ENCODE assay signal across 13 cellular contexts in the genomic region with DNA sequence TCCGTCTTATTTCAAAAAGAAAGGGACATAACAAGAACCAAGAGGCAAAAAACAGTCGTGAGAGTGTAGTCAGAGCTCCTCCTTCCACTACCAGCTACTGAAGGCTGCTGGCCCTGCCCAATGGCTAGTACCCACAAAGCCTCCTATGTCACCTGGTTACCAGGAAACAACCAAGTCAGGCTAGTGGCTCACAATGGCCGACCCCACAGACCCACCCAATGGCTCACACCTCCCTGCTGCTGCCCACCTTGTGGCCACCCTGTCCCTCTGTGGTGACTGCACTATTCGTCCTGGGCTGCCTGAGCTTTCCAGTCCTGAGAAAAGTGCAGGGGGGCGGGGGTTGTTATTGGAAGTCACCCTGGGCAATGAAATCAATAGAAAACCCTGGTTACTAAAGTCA. TPM values are rescaled to one million over a fixed set of nuclear protein-coding genes. Genes with fewer than 3 reads are reported as not detected.
DNase-seq lines count a peak whose midpoint lies in the region; ATAC-seq, FAIRE-seq and TF ChIP-seq lines count a peak whose summit lies in the region.
"Not testable (repeated sequence)": the region's sequence is repeated elsewhere in the genome, so short reads cannot be mapped to it uniquely, and the experiment has no call there.
"Had no signal": no experiment of that assay in that cellular context is flagged by ENCODE, and none has a peak within 500 bp of the region (broad histone marks: within the 10 kb centered on the region; RNA-seq: fewer than 3 reads in every experiment).

No MANE protein-coding gene starts in this region.

- H2BK12ac ChIP-seq in H1 (ENCODE audit: low read depth, low read length), result not testable (repeated sequence)

- H2BK20ac ChIP-seq in H1 (ENCODE audit: low read length), result not testable (repeated sequence)

- H3K14ac ChIP-seq in H1 (ENCODE audit: insufficient read length), result not testable (repeated sequence)

- not testable (repeated sequence) for H3K27ac Mint-ChIP-seq in WTC11

- TF ChIP-seq RAD21 in H1 (IDR thresholded peaks at IDR 0.05 in 1 of 2, conservative IDR thresholded peaks at IDR 0.05 in 1 of 2; ENCODE audit: low read depth in 2 of 2, low read length in 2 of 2), result not testable (repeated sequence)

- H4K20me1 ChIP-seq in H1 (replicated peaks in 1 of 2; ENCODE audit: control insufficient read depth in 1 of 2, insufficient read depth in 2 of 2, low read length in 2 of 2), result not testable (repeated sequence)

- H2AK5ac ChIP-seq in H1 (ENCODE audit: low read depth, low read length), result not testable (repeated sequence)

- H3K23ac ChIP-seq in H1 (ENCODE audit: insufficient read length), result not testable (repeated sequence)

- peaks cover 24% of the 10 kb centered on the region for H3K4me1 Mint-ChIP-seq in WTC11

- intact Hi-C loops in testis (cut with DNase I; ENCODE audit: low total_unique reads), result not testable (repeated sequence)

- not testable (repeated sequence) for H3K36me3 ChIP-seq in H1 (ENCODE audit: control insufficient read depth in 2 of 4, insufficient read depth in 4 of 4, low read length in 3 of 4); testis (ENCODE audit: low read depth, missing control alignments)

- POLR2A ChIA-PET in WTC11 (lab: Charles Lee); H1 (lab: Charles Lee; ENCODE audit: partially characterized antibody): not testable (repeated sequence)

- H3K23me2 ChIP-seq in H1 (ENCODE audit: low read depth, low read length), result not testable (repeated sequence)

- not testable (repeated sequence) for TF ChIP-seq POLR2A in H1 (IDR thresholded peaks at IDR 0.05; ENCODE audit: control extremely low read depth in 1 of 2, low read depth in 2 of 2, low read length in 2 of 2); testis (IDR thresholded peaks at IDR 0.05)

- peak; percentile 58 for ATAC-seq in WTC11

- FAIRE-seq in H1 (lab: Jason Lieb, UNC) (peak; percentile 19), urothelium cell line (lab: Jason Lieb, UNC) (peak; percentile 84)

- not testable (repeated sequence) for H3K79me2 ChIP-seq in H1 (ENCODE audit: control insufficient read depth in 1 of 2, insufficient read depth in 2 of 2, low read length in 2 of 2)

- H2BK15ac ChIP-seq in H1 (ENCODE audit: low read length), result not testable (repeated sequence)

- not testable (repeated sequence) for TF ChIP-seq EP300 in H1 (IDR thresholded peaks at IDR 0.05; ENCODE audit: borderline replicate concordance in 1 of 2, low read depth in 2 of 2, low read length in 2 of 2)

- 78% methylated on average over 4 of the region's 5 CpGs; no CpG with 5 or more reads in 1 of the 2 experiments for WGBS in H1 (ENCODE audit: extremely low coverage in 1 of 2, insufficient coverage in 1 of 2, insufficient read length in 1 of 2, insufficient replicate concordance in 2 of 2, low coverage in 1 of 2, low lambda C conversion rate in 2 of 2, missing lambda C conversion rate in 1 of 2), 2 experiments
- WGBS in testis, 2 donors, result 83 to 87% methylated on average over 5 of the region's 5 CpGs

- TF ChIP-seq CTCF in WTC11 (IDR thresholded peaks at IDR 0.05); H1 (IDR thresholded peaks at IDR 0.05; ENCODE audit: control extremely low read depth in 1 of 3, insufficient read depth in 1 of 3, low read depth in 1 of 3, low read length in 3 of 3); testis (IDR thresholded peaks at IDR 0.05): not testable (repeated sequence)

- not testable (repeated sequence) for H2BK120ac ChIP-seq in H1 (replicated peaks; ENCODE audit: low read depth, low read length)

- H3K4me2 ChIP-seq in H1 (ENCODE audit: insufficient read depth in 1 of 2, low read depth in 2 of 2, low read length in 2 of 2), result not testable (repeated sequence)

- H4K5ac ChIP-seq in H1 (ENCODE audit: insufficient read length, low read depth, low read length), result not testable (repeated sequence)

- not testable (repeated sequence) for H4K8ac ChIP-seq in H1 (ENCODE audit: extremely low read depth, insufficient read depth, low read length)

- not testable (repeated sequence) for H3K4me3 ChIP-seq in H1 (ENCODE audit: extremely low read depth in 1 of 4, insufficient read depth in 2 of 4, low read depth in 3 of 4, low read length in 4 of 4); testis

- DNase-seq in WTC11 (ENCODE audit: low spot score); H1 (ENCODE audit: low read depth in 1 of 2, low spot score in 2 of 2); urothelium cell line (ENCODE audit: low spot score): not testable (repeated sequence)
- DNase-seq in islet precursor cell (peak; percentile 21), testis (peak; percentile 8)

- not testable (repeated sequence) for H3K79me1 ChIP-seq in H1 (ENCODE audit: low read depth, low read length)

- not testable (repeated sequence) for H3K4ac ChIP-seq in H1 (replicated peaks; ENCODE audit: insufficient read length, low read depth, low read length)

- not testable (repeated sequence) for H3K36me3 Mint-ChIP-seq in WTC11

- CTCF ChIA-PET in WTC11 (lab: Charles Lee); H1 (lab: Charles Lee; ENCODE audit: partially characterized antibody): not testable (repeated sequence)

- not testable (repeated sequence) for H4K91ac ChIP-seq in H1 (replicated peaks; ENCODE audit: insufficient read length, low read length)

- H3K27ac ChIP-seq in H1 (ENCODE audit: low read depth, low read length); testis: not testable (repeated sequence)

- H3K27me3 ChIP-seq in H1 (replicated peaks in 1 of 4; ENCODE audit: control insufficient read depth in 3 of 4, extremely low read depth in 1 of 4, insufficient read depth in 3 of 4, low read length in 3 of 4); testis: not testable (repeated sequence)

- not testable (repeated sequence) for H3K9me3 Mint-ChIP-seq in WTC11

- H3K18ac ChIP-seq in H1 (ENCODE audit: extremely low read depth, low read length), result not testable (repeated sequence)

- not testable (repeated sequence) for H2BK5ac ChIP-seq in H1 (ENCODE audit: low read depth, low read length)

- H2AFZ ChIP-seq in H1 (ENCODE audit: low read length), result not testable (repeated sequence)

- H3K9me3 ChIP-seq in H1 (ENCODE audit: insufficient read depth in 2 of 2, low read depth in 1 of 2, low read length in 1 of 2); testis: not testable (repeated sequence)

- H3K4me1 ChIP-seq in H1 (replicated peaks in 1 of 4; ENCODE audit: control insufficient read depth in 3 of 4, insufficient read depth in 4 of 4, low read length in 3 of 4); testis: not testable (repeated sequence)

- not testable (repeated sequence) for H3K9ac ChIP-seq in H1 (replicated peaks in 1 of 4; ENCODE audit: extremely low read depth in 1 of 4, low read depth in 3 of 4, low read length in 3 of 4)

- not testable (repeated sequence) for H3K27me3 Mint-ChIP-seq in WTC11 (ENCODE audit: low read depth)

- H3K56ac ChIP-seq in H1 (replicated peaks; ENCODE audit: insufficient read length, low read depth, low read length), result not testable (repeated sequence)

- H3K4me3 Mint-ChIP-seq in WTC11, result not testable (repeated sequence)

RNA-seq across cellular contexts. Expression of a gene that starts 1.5 kb away (rescaled TPM):
- total RNA-seq in WTC11 (2021), result 0.61 to 0.78 TPM (median 0.69 TPM) in 3 replicates
- not detected in 2 replicates for total RNA-seq in H1 (2021; fragmentation: NEBNext Ultra II Directional; extraction: Animal tissue kit (Norgen Biotek cat#: 25700))
- 0.25 and 0.50 TPM in 2 replicates for polyA plus RNA-seq in H1 (2011; rRNA removed)
- 0.25 TPM for polyA plus RNA-seq in H1 (2011; cell fraction: cytosol; rRNA removed)
- polyA plus RNA-seq in H1 (2011; cell fraction: nucleus; rRNA removed), result 0.51 TPM
- 0.26 to 0.69 TPM (median 0.31 TPM) in 4 replicates for polyA plus RNA-seq in H1 (2012, experiment 1 of 2)
- polyA plus RNA-seq in H1 (2012, experiment 2 of 2), result 0.24 TPM
- 0.26 TPM for polyA plus RNA-seq in H1 (2013, experiment 1 of 2)
- 0.35 TPM for polyA plus RNA-seq in H1 (2013, experiment 2 of 2)
- 0.19 and 0.73 TPM in 2 replicates for polyA minus RNA-seq in H1 (2011; rRNA and poly(A)+ RNA removed)
- polyA minus RNA-seq in H1 (2011; cell fraction: cytosol; rRNA and poly(A)+ RNA removed), result not detected
- 0.50 TPM for polyA minus RNA-seq in H1 (2011; cell fraction: nucleus; rRNA and poly(A)+ RNA removed)
- total RNA-seq in testis, result 10 to 100 TPM in 1 of 2 donors, 1 to 10 TPM in 1; 4.0 to 15.6 TPM
- 13.3 TPM for polyA plus RNA-seq in testis (ENCODE audit: insufficient read depth, low read depth, low replicate concordance)
- total RNA-seq: A673; CD4-positive, alpha-beta memory T cell; CD4-positive, CD25-positive, alpha-beta regulatory T cell; CD8-positive, alpha-beta memory T cell; Daoy; G401; GM12878 had no signal
- polyA plus RNA-seq: AG04450; CD4-positive, alpha-beta memory T cell; CD4-positive, CD25-positive, alpha-beta regulatory T cell; CD8-positive, alpha-beta memory T cell; GM12878 had no signal

RNA-seq across cellular contexts. Expression of a gene that starts 47.2 kb away (rescaled TPM):
- total RNA-seq in WTC11 (2021) (0.39 to 0.48 TPM (median 0.41 TPM) in 3 replicates), testis (not detected)
- 0.19 TPM in 1 of 2 replicates, not detected in the other for total RNA-seq in H1 (2021; fragmentation: NEBNext Ultra II Directional; extraction: Animal tissue kit (Norgen Biotek cat#: 25700))
- polyA plus RNA-seq in H1 (2011; rRNA removed) (0.05 and 0.15 TPM in 2 replicates), testis (ENCODE audit: insufficient read depth, low read depth, low replicate concordance) (0.34 TPM)
- polyA plus RNA-seq in H1 (2011; cell fraction: cytosol; rRNA removed), result 0.23 TPM
- 0.16 TPM for polyA plus RNA-seq in H1 (2011; cell fraction: nucleus; rRNA removed)
- polyA plus RNA-seq in H1 (2012, experiment 1 of 2), result 0.27 to 0.29 TPM (median 0.29 TPM) in 3 of 4 replicates, not detected in the other
- polyA plus RNA-seq in H1 (2012, experiment 2 of 2), result not detected
- polyA plus RNA-seq in H1 (2013, experiment 1 of 2), result 0.12 TPM
- 0.07 TPM for polyA plus RNA-seq in H1 (2013, experiment 2 of 2)
- polyA minus RNA-seq in H1 (2011; rRNA and poly(A)+ RNA removed), result 0.16 and 0.24 TPM in 2 replicates
- not detected for polyA minus RNA-seq in H1 (2011; cell fraction: cytosol; rRNA and poly(A)+ RNA removed)
- polyA minus RNA-seq in H1 (2011; cell fraction: nucleus; rRNA and poly(A)+ RNA removed), result not detected
- total RNA-seq: A673; CD8-positive, alpha-beta memory T cell; Daoy; GM12878 had no signal
- polyA plus RNA-seq: AG04450, GM12878 had no signal
